In genomic region chr20:36645353-36645752, GRCh38 we compare ENCODE assay signal across 1 cellular context.
A peak's percentile ranks its signal among the peaks of the same experiment; 100 is the strongest.
TF ChIP-seq lines count a peak whose summit lies in the region.

No MANE protein-coding gene starts in this region.

TF ChIP-seq in HepG2, 621 proteins besides CTCF, POLR2A, EP300 and RAD21:
- TF ChIP-seq ZBTB49 (CRISPR knock-in tag; IDR thresholded peaks at IDR 0.05; ENCODE audit: borderline replicate concordance) = no peak
- no peak for TF ChIP-seq ZNF343 (CRISPR knock-in tag; IDR thresholded peaks at IDR 0.05)
- no peak for TF ChIP-seq ZNF292 (CRISPR knock-in tag; IDR thresholded peaks at IDR 0.05; ENCODE audit: borderline replicate concordance, low read depth)
- no peak for TF ChIP-seq KLF13 (CRISPR knock-in tag; IDR thresholded peaks at IDR 0.05)
- 0 out of 2 replicates have a peak, but pooled peaks have one; percentile 2 for TF ChIP-seq ZNF280B (CRISPR knock-in tag; IDR thresholded peaks at IDR 0.05; ENCODE audit: borderline replicate concordance)
- no peak for TF ChIP-seq ZNF460 (CRISPR knock-in tag; IDR thresholded peaks at IDR 0.05; ENCODE audit: borderline replicate concordance)
- TF ChIP-seq AFF4 (CRISPR knock-in tag; IDR thresholded peaks at IDR 0.05) = no peak
- no peak for TF ChIP-seq SMAD3 (CRISPR knock-in tag; IDR thresholded peaks at IDR 0.05)
- no peak for TF ChIP-seq MNT (IDR thresholded peaks at IDR 0.05)
- no peak for TF ChIP-seq SCMH1 (CRISPR knock-in tag; IDR thresholded peaks at IDR 0.05; ENCODE audit: borderline replicate concordance)
- peak; percentile 92 for TF ChIP-seq ZNF768 (CRISPR knock-in tag; IDR thresholded peaks at IDR 0.05)
- TF ChIP-seq ZNF619 (CRISPR knock-in tag; IDR thresholded peaks at IDR 0.05) = no peak
- TF ChIP-seq ZNF616 (CRISPR knock-in tag; IDR thresholded peaks at IDR 0.05; ENCODE audit: low read depth) = no peak
TF ChIP-seq in HepG2: peak in this region for 2.
